16 cellular contexts compared by ENCODE assay signal in genomic region chr17:54971147-54971546, GRCh38.
"Had no signal": no experiment of that assay in that cellular context is flagged by ENCODE, and none has a peak within 500 bp of the region (broad histone marks: within the 10 kb centered on the region; RNA-seq: fewer than 3 reads in every experiment).

No MANE protein-coding gene starts in this region.

- H3K27ac ChIP-seq: cardiac muscle cell, left ventricle myocardium inferior, ovary, testis, upper lobe of left lung had no signal

- DNase-seq: activated B cell treated with CpG ODN at 0.5 μM for 24 hours; activated CD4-positive, alpha-beta memory T cell treated with anti-CD3 and anti-CD28 coated beads, Interleukin-2, amount 10 ng/mL, durations not matched to agents 7 days and 5 days; activated CD4-positive, alpha-beta T cell treated with anti-CD3 and anti-CD28 coated beads for 4 hours; activated CD8-positive, alpha-beta memory T cell treated with anti-CD3 and anti-CD28 coated beads, Interleukin-2, amount 10 ng/mL, durations not matched to agents 7 days and 5 days; activated naive CD8-positive, alpha-beta T cell treated with anti-CD3 and anti-CD28 coated beads for 36 hours; amygdala; effector memory CD8-positive, alpha-beta T cell; kidney; left ventricle myocardium inferior; ovary; stimulated activated CD4-positive, alpha-beta T cell treated with anti-CD3 and anti-CD28 coated beads, Interleukin-4, amount 100 ng/mL, for 24 hours; testis; upper lobe of left lung had no signal

- ATAC-seq: activated CD8-positive, alpha-beta memory T cell treated with anti-CD3 and anti-CD28 coated beads, Interleukin-2, amount 10 ng/mL, durations not matched to agents 7 days and 5 days; effector memory CD8-positive, alpha-beta T cell; sciatic nerve; stimulated activated effector memory CD8-positive, alpha-beta T cell treated with anti-CD3 and anti-CD28 coated beads, Interleukin-12 subunit alpha, Interleukin-12 subunit beta, amount 100 ng/mL, for 72 hours had no signal

- H3K27me3 ChIP-seq: cardiac muscle cell, ovary, testis, upper lobe of left lung had no signal
